13 cellular contexts compared by ENCODE assay signal in the genomic region with DNA sequence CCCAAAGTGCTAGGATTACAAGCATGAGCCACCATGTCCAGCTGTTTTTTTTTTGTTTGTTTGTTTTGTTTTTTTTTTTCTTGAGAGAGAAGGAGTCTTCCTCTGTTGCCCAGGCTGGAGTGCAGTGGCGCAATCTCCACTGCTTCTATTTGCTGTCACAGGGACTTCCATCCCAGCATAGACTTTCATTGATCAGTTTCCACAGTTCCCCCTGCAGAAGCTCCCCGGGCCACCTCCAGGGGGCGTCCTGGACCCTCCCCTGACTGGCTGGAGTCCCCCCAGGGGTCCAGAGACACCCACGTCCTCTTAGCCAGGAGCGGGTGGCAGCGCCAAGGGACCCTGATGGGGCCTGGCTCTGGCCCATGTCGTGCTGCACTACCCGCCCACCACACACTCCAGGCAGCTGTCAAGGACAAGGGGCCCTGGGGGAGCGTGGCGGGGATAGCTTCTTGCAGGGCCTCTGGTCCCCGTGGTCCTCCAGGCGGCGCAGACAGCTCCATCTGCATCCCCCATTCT. TPM values are rescaled to one million over a fixed set of nuclear protein-coding genes. Genes with fewer than 3 reads are reported as not detected.
DNase-seq lines count a peak whose midpoint lies in the region; ATAC-seq and TF ChIP-seq lines count a peak whose summit lies in the region.
"Had no signal": no experiment of that assay in that cellular context is flagged by ENCODE, and none has a peak within 500 bp of the region (broad histone marks: within the 10 kb centered on the region; RNA-seq: fewer than 3 reads in every experiment).

No MANE protein-coding gene starts in this region.

- no peaks in the 10 kb centered on the region for H3K36me3 Mint-ChIP-seq in glutamatergic neuron (ENCODE audit: unreplicated experiment)

- H3K27me3 ChIP-seq in AG04450 (ENCODE audit: control insufficient read depth, insufficient read depth, low read length) (peaks cover 5% of the 10 kb centered on the region), GM06990 (replicated peaks; ENCODE audit: control insufficient read depth, insufficient read depth, low read length) (no peaks in the 10 kb centered on the region), GM23248 (replicated peaks; ENCODE audit: insufficient read depth) (no peaks in the 10 kb centered on the region; the same call in 1 of the 2 replicates)

- no peaks in the 10 kb centered on the region for H3F3A ChIP-seq in GM23248 (ENCODE audit: insufficient read depth)

- WGBS in GM23248 (ENCODE audit: low coverage in 1 of 2, low lambda C conversion rate in 2 of 2, missing lambda C conversion rate in 2 of 2), 2 experiments = 32 to 38% methylated on average over 13 of the region's 13 CpGs

- H3K27ac ChIP-seq in AG04450 (ENCODE audit: low read depth, low read length) (no peak overlapping the region), GM23248 (no peak overlapping the region)

- H3K4me1 ChIP-seq in GM23248 (ENCODE audit: insufficient read depth) = no peaks in the 10 kb centered on the region

- no peak overlapping the region for H2AFZ ChIP-seq in GM23248

- CTCF ChIA-PET in AG04450 (lab: Charles Lee) = interaction anchor here (0.8 to 1.6 kb wide), 3 partner anchors 8 to 124 kb away, joined by 3 to 8 read pairs (median 4); no protein-coding TSS in a partner anchor

- peaks cover 10% of the 10 kb centered on the region for H3K27me3 Mint-ChIP-seq in glutamatergic neuron (ENCODE audit: unreplicated experiment)

- H3K9ac ChIP-seq in GM23248 = no peak overlapping the region

- no peak overlapping the region for H3K4me3 Mint-ChIP-seq in glutamatergic neuron (ENCODE audit: unreplicated experiment)
- H3K4me3 Mint-ChIP-seq: stimulated activated naive CD8-positive, alpha-beta T cell treated with anti-CD3 and anti-CD28 coated beads, Interleukin-15, Interleukin-2, amounts not matched to agents 100 ng/mL and 50 ng/mL, for 24 hours had no signal

- POLR2A ChIA-PET in AG04450 (lab: Yijun Ruan, JAX) = interaction anchor here (0.7 to 1.2 kb wide), 4 partner anchors 9 to 139 kb away, joined by 3 to 9 read pairs (median 4); partner anchors contain the start of genes RPS2 and TRAF7

- in situ Hi-C loops in SK-MEL-5 (cut with HindIII; ENCODE audit: low pct_unique_long_range_greater_than_20kb, low sequenced_read_pairs) = no loop called here
- in situ Hi-C loops in GM23248 (cut with MboI) = no loop called here

- no peaks in the 10 kb centered on the region for H3K36me3 ChIP-seq in GM06990 (ENCODE audit: control insufficient read depth, insufficient read depth, low read length)
- H3K36me3 ChIP-seq in GM23248 (ENCODE audit: low read depth) = no peaks in the 10 kb centered on the region

- H3K4me3 ChIP-seq in AG04450 (ENCODE audit: low read depth, low read length) (no peak overlapping the region), GM06990 (replicated peaks; ENCODE audit: low read depth, low read length) (no peak overlapping the region), GM23248 (no peak overlapping the region)

- no peaks in the 10 kb centered on the region for H3K9me2 ChIP-seq in GM23248 (ENCODE audit: insufficient read depth)

- DNase-seq in AG04450 (ENCODE audit: low read depth, low spot score) (no peak), GM06990 (ENCODE audit: extremely low read depth, insufficient read length) (no peak), SK-MEL-5 (ENCODE audit: low read depth, low spot score) (peak; percentile 28), glutamatergic neuron (peak; percentile 72), putamen (ENCODE audit: low spot score) (no peak), GM23248 (no peak), COR-L47 (lab: John Stamatoyannopoulos, UW) (no peak)
- DNase-seq: amygdala, NCI-H1105 treated with DMSO at 0.1 percent for 48 hours, T1000 had no signal

- no peaks in the 10 kb centered on the region for H4K20me1 ChIP-seq in GM23248 (ENCODE audit: insufficient read depth)

- H3K4me2 ChIP-seq in GM23248 (ENCODE audit: unreplicated experiment) = no peak overlapping the region

- peak; percentile 45 for TF ChIP-seq CTCF in AG04450 (IDR thresholded peaks at IDR 0.05; ENCODE audit: low read depth, low read length)
- TF ChIP-seq CTCF in GM06990 (IDR thresholded peaks at IDR 0.05; ENCODE audit: insufficient read depth, low read length, poor library complexity, severe bottlenecking) = peak; percentile 58
- peak; percentile 70 for TF ChIP-seq CTCF in glutamatergic neuron (IDR thresholded peaks at IDR 0.05; ENCODE audit: partially characterized antibody, unreplicated experiment)

- H3K9me3 ChIP-seq in AG04450 (ENCODE audit: control insufficient read depth, insufficient read depth, low read length) = no peaks in the 10 kb centered on the region
- H3K9me3 ChIP-seq in GM23248 (ENCODE audit: low read depth) = no peaks in the 10 kb centered on the region

- H3K27ac Mint-ChIP-seq in glutamatergic neuron (ENCODE audit: unreplicated experiment) = peak overlapping the region; percentile 33
- H3K27ac Mint-ChIP-seq: stimulated activated naive CD8-positive, alpha-beta T cell treated with anti-CD3 and anti-CD28 coated beads, Interleukin-15, Interleukin-2, amounts not matched to agents 100 ng/mL and 50 ng/mL, for 24 hours had no signal

- ATAC-seq in HG03139 (IDR thresholded peaks at IDR 0.05; ENCODE audit: unreplicated experiment) = no peak

- peaks cover 8% of the 10 kb centered on the region for H3K4me1 Mint-ChIP-seq in glutamatergic neuron (ENCODE audit: low read depth, unreplicated experiment)

- no peaks in the 10 kb centered on the region for H3K79me2 ChIP-seq in GM23248 (ENCODE audit: insufficient read depth)

- peaks cover 3% of the 10 kb centered on the region for H3K9me3 Mint-ChIP-seq in glutamatergic neuron (ENCODE audit: unreplicated experiment)
- H3K9me3 Mint-ChIP-seq: stimulated activated naive CD8-positive, alpha-beta T cell treated with anti-CD3 and anti-CD28 coated beads, Interleukin-15, Interleukin-2, amounts not matched to agents 100 ng/mL and 50 ng/mL, for 24 hours had no signal

RNA-seq across cellular contexts. Expression of gene NPW, which starts 3.1 kb away (rescaled TPM):
- 0.66 and 0.94 TPM in 2 replicates for polyA plus RNA-seq in AG04450 (2011; rRNA removed)
- not detected in 2 replicates for polyA minus RNA-seq in AG04450 (2011; rRNA and poly(A)+ RNA removed)
- total RNA-seq in SK-MEL-5 (2014; rRNA removed; shearing (Covaris generic)) = 0.55 TPM in 1 of 2 replicates, not detected in the other
- 0.72 and 0.94 TPM in 2 replicates for polyA plus RNA-seq in SK-MEL-5 (2015; cell fraction: cytosol; rRNA removed)
- polyA plus RNA-seq in SK-MEL-5 (2015; cell fraction: nucleus; rRNA removed) = 2.2 and 4.5 TPM in 2 replicates
- total RNA-seq in glutamatergic neuron (ENCODE audit: unreplicated experiment) = 0.91 TPM
- total RNA-seq in GM23248 (2014; rRNA removed; shearing (Covaris generic)) = not detected in 2 replicates
- polyA plus RNA-seq in GM23248 (2016; fragmentation: Nextera tagmentation; extraction: Ambion mirVana) = 2.1 and 3.0 TPM in 2 replicates
- total RNA-seq: right cardiac atrium had no signal
- polyA plus RNA-seq: right cardiac atrium had no signal

RNA-seq across cellular contexts. Expression of gene ZNF598, which starts 6.8 kb away (rescaled TPM):
- polyA plus RNA-seq in AG04450 (2011; rRNA removed) (8.2 and 10.7 TPM in 2 replicates), GM23248 (2016; fragmentation: Nextera tagmentation; extraction: Ambion mirVana) (12.2 and 14.1 TPM in 2 replicates)
- polyA minus RNA-seq in AG04450 (2011; rRNA and poly(A)+ RNA removed) = 7.2 and 7.8 TPM in 2 replicates
- 10.4 and 10.7 TPM in 2 replicates for total RNA-seq in SK-MEL-5 (2014; rRNA removed; shearing (Covaris generic))
- polyA plus RNA-seq in SK-MEL-5 (2015; cell fraction: cytosol; rRNA removed) = 67.3 and 93.2 TPM in 2 replicates
- 123 and 229 TPM in 2 replicates for polyA plus RNA-seq in SK-MEL-5 (2015; cell fraction: nucleus; rRNA removed)
- 90.4 TPM for total RNA-seq in glutamatergic neuron (ENCODE audit: unreplicated experiment)
- total RNA-seq in GM23248 (2014; rRNA removed; shearing (Covaris generic)) = 21.2 and 23.4 TPM in 2 replicates

RNA-seq across cellular contexts. Expression of gene NHERF2, which starts 10.2 kb away (rescaled TPM):
- polyA plus RNA-seq in AG04450 (2011; rRNA removed) (16.7 and 23.5 TPM in 2 replicates), GM23248 (2016; fragmentation: Nextera tagmentation; extraction: Ambion mirVana) (29.0 and 45.1 TPM in 2 replicates)
- polyA minus RNA-seq in AG04450 (2011; rRNA and poly(A)+ RNA removed) = 6.3 and 6.5 TPM in 2 replicates
- 7.0 and 9.3 TPM in 2 replicates for total RNA-seq in SK-MEL-5 (2014; rRNA removed; shearing (Covaris generic))
- 25.9 and 28.6 TPM in 2 replicates for polyA plus RNA-seq in SK-MEL-5 (2015; cell fraction: cytosol; rRNA removed)
- 9.8 and 16.0 TPM in 2 replicates for polyA plus RNA-seq in SK-MEL-5 (2015; cell fraction: nucleus; rRNA removed)
- total RNA-seq in glutamatergic neuron (ENCODE audit: unreplicated experiment) = 22.3 TPM
- 27.3 and 39.7 TPM in 2 replicates for total RNA-seq in GM23248 (2014; rRNA removed; shearing (Covaris generic))

RNA-seq across cellular contexts. Expression of gene SYNGR3, which starts 26.7 kb away (rescaled TPM):
- polyA plus RNA-seq in AG04450 (2011; rRNA removed) (1.8 and 2.3 TPM in 2 replicates), GM23248 (2016; fragmentation: Nextera tagmentation; extraction: Ambion mirVana) (0.72 and 1.3 TPM in 2 replicates)
- 2.3 and 2.6 TPM in 2 replicates for polyA minus RNA-seq in AG04450 (2011; rRNA and poly(A)+ RNA removed)
- 0.37 and 1.5 TPM in 2 replicates for total RNA-seq in SK-MEL-5 (2014; rRNA removed; shearing (Covaris generic))
- polyA plus RNA-seq in SK-MEL-5 (2015; cell fraction: cytosol; rRNA removed) = 0.40 and 0.82 TPM in 2 replicates
- 0.20 and 3.7 TPM in 2 replicates for polyA plus RNA-seq in SK-MEL-5 (2015; cell fraction: nucleus; rRNA removed)
- 45.7 TPM for total RNA-seq in glutamatergic neuron (ENCODE audit: unreplicated experiment)
- total RNA-seq in GM23248 (2014; rRNA removed; shearing (Covaris generic)) = 0.22 and 0.76 TPM in 2 replicates

RNA-seq across cellular contexts. Expression of gene NTHL1, which starts 31.2 kb away (rescaled TPM):
- polyA plus RNA-seq in AG04450 (2011; rRNA removed) (10.7 and 14.5 TPM in 2 replicates), GM23248 (2016; fragmentation: Nextera tagmentation; extraction: Ambion mirVana) (20.3 and 21.2 TPM in 2 replicates)
- polyA minus RNA-seq in AG04450 (2011; rRNA and poly(A)+ RNA removed) = 4.3 and 4.7 TPM in 2 replicates
- total RNA-seq in SK-MEL-5 (2014; rRNA removed; shearing (Covaris generic)) = 27.0 and 31.2 TPM in 2 replicates
- polyA plus RNA-seq in SK-MEL-5 (2015; cell fraction: cytosol; rRNA removed) = 29.1 and 34.8 TPM in 2 replicates
- 22.1 and 24.7 TPM in 2 replicates for polyA plus RNA-seq in SK-MEL-5 (2015; cell fraction: nucleus; rRNA removed)
- 194 TPM for total RNA-seq in glutamatergic neuron (ENCODE audit: unreplicated experiment)
- 19.9 and 22.8 TPM in 2 replicates for total RNA-seq in GM23248 (2014; rRNA removed; shearing (Covaris generic))

Comparison
In these comparisons a context has a peak if more than half of its experiments do, and no peak if none do; other contexts are left out.
1. DNase-seq: peak in SK-MEL-5 (single experiment) and glutamatergic neuron (single experiment); none in AG04450 (single experiment), GM06990 (single experiment), putamen (single experiment), GM23248 (single experiment) and COR-L47 (single experiment).
2. Peak in every context shown above with its lines, with median percentiles within 50 percentile points of each other: CTCF ChIP-seq.